ENCODE assay signal across 1 cellular context in the genomic region with DNA sequence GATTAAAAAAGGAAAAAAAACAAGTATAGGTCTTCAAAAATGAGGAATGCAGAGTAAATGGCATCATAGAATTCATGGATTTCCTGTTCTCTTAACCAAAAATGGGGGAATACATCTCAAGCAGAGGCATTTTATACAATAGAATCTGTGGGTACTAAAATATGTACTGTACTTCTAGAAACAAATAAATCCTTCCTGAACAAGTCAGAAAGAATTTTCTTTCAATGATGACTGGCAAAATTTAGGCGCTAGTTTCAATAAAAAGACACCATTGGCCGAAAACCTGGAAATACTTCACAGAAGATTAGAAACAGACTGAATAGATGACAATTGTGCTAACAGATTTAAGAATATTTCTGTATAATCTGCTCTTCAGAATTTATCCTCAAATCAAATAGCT.
TF ChIP-seq lines count a peak whose summit lies in the region.

No MANE protein-coding gene starts in this region.

TF ChIP-seq in K562, 482 proteins besides CTCF, POLR2A, EP300 and RAD21:
- TF ChIP-seq ZNF316 (IDR thresholded peaks at IDR 0.05): peak; percentile 35; the same call in 1 of the 2 replicates
- TF ChIP-seq, protein P1, sequence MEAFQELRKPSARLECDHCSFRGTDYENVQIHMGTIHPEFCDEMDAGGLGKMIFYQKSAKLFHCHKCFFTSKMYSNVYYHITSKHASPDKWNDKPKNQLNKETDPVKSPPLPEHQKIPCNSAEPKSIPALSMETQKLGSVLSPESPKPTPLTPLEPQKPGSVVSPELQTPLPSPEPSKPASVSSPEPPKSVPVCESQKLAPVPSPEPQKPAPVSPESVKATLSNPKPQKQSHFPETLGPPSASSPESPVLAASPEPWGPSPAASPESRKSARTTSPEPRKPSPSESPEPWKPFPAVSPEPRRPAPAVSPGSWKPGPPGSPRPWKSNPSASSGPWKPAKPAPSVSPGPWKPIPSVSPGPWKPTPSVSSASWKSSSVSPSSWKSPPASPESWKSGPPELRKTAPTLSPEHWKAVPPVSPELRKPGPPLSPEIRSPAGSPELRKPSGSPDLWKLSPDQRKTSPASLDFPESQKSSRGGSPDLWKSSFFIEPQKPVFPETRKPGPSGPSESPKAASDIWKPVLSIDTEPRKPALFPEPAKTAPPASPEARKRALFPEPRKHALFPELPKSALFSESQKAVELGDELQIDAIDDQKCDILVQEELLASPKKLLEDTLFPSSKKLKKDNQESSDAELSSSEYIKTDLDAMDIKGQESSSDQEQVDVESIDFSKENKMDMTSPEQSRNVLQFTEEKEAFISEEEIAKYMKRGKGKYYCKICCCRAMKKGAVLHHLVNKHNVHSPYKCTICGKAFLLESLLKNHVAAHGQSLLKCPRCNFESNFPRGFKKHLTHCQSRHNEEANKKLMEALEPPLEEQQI (IDR thresholded peaks at IDR 0.05): no peak
- TF ChIP-seq KLF1 (tag; IDR thresholded peaks at IDR 0.05): no peak
- no peak for TF ChIP-seq ZNF696 (CRISPR knock-in tag; conservative IDR thresholded peaks at IDR 0.05)
- TF ChIP-seq MAFG (tag; conservative IDR thresholded peaks at IDR 0.05): peak; percentile 56
- TF ChIP-seq NKRF (IDR thresholded peaks at IDR 0.05; ENCODE audit: borderline replicate concordance): no peak
- TF ChIP-seq, protein P2, sequence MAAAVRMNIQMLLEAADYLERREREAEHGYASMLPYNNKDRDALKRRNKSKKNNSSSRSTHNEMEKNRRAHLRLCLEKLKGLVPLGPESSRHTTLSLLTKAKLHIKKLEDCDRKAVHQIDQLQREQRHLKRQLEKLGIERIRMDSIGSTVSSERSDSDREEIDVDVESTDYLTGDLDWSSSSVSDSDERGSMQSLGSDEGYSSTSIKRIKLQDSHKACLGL (CRISPR knock-in tag; IDR thresholded peaks at IDR 0.05; ENCODE audit: borderline replicate concordance, poor library complexity, severe bottlenecking): no peak
